1 cellular context compared by ENCODE assay signal in the genomic region with DNA sequence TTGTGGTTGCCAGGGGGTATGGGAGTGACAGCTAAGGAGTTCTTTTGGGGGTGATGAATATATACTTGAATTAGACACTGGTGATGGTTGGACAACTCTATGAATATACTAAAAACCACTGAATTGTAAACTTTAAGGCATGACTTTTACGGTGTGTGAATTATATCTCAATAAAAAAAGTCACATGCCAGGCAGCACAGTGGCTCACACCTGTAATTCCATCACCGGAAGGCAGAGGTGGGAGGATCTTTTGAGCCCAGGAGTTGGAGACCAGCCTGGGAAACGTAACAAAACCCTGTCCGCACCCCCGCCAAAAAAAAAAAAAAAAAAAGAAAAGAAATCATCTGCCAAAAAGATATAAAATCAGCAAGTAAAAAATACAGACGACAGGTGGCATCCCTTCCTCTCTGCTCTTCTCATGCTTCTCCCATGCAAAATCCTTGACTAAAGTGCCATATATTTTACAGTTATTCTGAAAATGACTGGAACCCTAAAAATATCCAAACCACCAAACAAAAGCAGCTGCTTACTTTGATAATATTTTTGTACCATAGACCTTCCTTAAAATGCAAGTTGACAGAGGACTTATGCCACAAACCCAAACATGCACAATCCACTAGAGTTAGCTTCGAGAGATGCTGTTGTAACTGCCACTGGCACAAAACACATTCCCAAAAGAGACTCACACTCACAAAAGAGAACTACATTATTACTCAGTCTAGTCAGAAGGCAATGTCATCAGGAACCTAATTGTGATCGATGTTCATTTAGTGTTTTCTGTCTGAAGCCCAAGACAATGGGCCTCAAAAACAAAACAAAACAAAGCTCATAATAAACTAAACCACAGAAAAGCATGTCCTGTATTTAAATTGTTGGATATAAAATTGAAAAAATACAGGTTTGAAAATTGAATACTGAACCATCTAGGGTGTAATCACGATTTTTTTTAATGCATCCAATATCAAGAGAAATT.
TF ChIP-seq lines count a peak whose summit lies in the region.

No MANE protein-coding gene starts in this region.

TF ChIP-seq in SK-N-SH, 30 proteins besides CTCF, POLR2A, EP300 and RAD21 (continued from another document):
- TF ChIP-seq, protein P1, sequence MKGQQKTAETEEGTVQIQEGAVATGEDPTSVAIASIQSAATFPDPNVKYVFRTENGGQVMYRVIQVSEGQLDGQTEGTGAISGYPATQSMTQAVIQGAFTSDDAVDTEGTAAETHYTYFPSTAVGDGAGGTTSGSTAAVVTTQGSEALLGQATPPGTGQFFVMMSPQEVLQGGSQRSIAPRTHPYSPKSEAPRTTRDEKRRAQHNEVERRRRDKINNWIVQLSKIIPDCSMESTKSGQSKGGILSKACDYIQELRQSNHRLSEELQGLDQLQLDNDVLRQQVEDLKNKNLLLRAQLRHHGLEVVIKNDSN (IDR thresholded peaks at IDR 0.05; ENCODE audit: borderline replicate concordance, low read depth): no peak
- TF ChIP-seq TEAD4 (IDR thresholded peaks at IDR 0.05; ENCODE audit: borderline replicate concordance, insufficient read depth) (no peak), RCOR1 (IDR thresholded peaks at IDR 0.05; ENCODE audit: low read length) (no peak), GABPA (IDR thresholded peaks at IDR 0.05; ENCODE audit: low read depth) (no peak), MEF2A (IDR thresholded peaks at IDR 0.05; ENCODE audit: borderline replicate concordance, low read depth) (no peak), TCF12 (IDR thresholded peaks at IDR 0.05) (no peak)
- TF ChIP-seq, protein P2, sequence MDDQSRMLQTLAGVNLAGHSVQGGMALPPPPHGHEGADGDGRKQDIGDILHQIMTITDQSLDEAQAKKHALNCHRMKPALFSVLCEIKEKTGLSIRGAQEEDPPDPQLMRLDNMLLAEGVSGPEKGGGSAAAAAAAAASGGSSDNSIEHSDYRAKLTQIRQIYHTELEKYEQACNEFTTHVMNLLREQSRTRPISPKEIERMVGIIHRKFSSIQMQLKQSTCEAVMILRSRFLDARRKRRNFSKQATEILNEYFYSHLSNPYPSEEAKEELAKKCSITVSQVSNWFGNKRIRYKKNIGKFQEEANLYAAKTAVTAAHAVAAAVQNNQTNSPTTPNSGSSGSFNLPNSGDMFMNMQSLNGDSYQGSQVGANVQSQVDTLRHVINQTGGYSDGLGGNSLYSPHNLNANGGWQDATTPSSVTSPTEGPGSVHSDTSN (IDR thresholded peaks at IDR 0.05): no peak
- TF ChIP-seq, protein P3, sequence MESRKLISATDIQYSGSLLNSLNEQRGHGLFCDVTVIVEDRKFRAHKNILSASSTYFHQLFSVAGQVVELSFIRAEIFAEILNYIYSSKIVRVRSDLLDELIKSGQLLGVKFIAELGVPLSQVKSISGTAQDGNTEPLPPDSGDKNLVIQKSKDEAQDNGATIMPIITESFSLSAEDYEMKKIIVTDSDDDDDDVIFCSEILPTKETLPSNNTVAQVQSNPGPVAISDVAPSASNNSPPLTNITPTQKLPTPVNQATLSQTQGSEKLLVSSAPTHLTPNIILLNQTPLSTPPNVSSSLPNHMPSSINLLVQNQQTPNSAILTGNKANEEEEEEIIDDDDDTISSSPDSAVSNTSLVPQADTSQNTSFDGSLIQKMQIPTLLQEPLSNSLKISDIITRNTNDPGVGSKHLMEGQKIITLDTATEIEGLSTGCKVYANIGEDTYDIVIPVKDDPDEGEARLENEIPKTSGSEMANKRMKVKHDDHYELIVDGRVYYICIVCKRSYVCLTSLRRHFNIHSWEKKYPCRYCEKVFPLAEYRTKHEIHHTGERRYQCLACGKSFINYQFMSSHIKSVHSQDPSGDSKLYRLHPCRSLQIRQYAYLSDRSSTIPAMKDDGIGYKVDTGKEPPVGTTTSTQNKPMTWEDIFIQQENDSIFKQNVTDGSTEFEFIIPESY (IDR thresholded peaks at IDR 0.05; ENCODE audit: borderline replicate concordance, low read depth): no peak
